8 cellular contexts compared by ENCODE assay signal in genomic region chr11:119149371-119150275, GRCh38. TPM values are rescaled to one million over a fixed set of nuclear protein-coding genes. Genes with fewer than 3 reads are reported as not detected.
DNase-seq lines count a peak whose midpoint lies in the region; ATAC-seq and TF ChIP-seq lines count a peak whose summit lies in the region.

No MANE protein-coding gene starts in this region.

- no peaks in the 10 kb centered on the region for H3K9me3 ChIP-seq in CD4-positive, alpha-beta T cell (ENCODE audit: control insufficient read depth, low read length)
- H3K9me3 ChIP-seq in effector memory CD4-positive, alpha-beta T cell (ENCODE audit: control insufficient read depth, low read length), result no peaks in the 10 kb centered on the region

- H3K4me1 Mint-ChIP-seq in CD4-positive, alpha-beta T cell (ENCODE audit: low read depth), result peaks cover 18% of the 10 kb centered on the region
- peaks cover 10% of the 10 kb centered on the region for H3K4me1 Mint-ChIP-seq in nephron

- CTCF ChIA-PET in CD4-positive, alpha-beta T cell (lab: Charles Lee), result no interaction called here

- no peak overlapping the region for H3K27ac Mint-ChIP-seq in CD4-positive, alpha-beta T cell
- no peak overlapping the region for H3K27ac Mint-ChIP-seq in nephron

- TF ChIP-seq CTCF in CD4-positive, alpha-beta T cell (IDR thresholded peaks at IDR 0.05), result no peak
- TF ChIP-seq CTCF in nephron (IDR thresholded peaks at IDR 0.05; ENCODE audit: unreplicated experiment in 3 of 3) (no peak), GM13976 (IDR thresholded peaks at IDR 0.05; ENCODE audit: borderline replicate concordance, control extremely low read depth, extremely low read depth, insufficient read depth, missing control alignments) (no peak)

- H3K27ac ChIP-seq in CD4-positive, alpha-beta T cell (ENCODE audit: low read depth, low read length), result no peak overlapping the region
- no peak overlapping the region for H3K27ac ChIP-seq in effector memory CD4-positive, alpha-beta T cell (ENCODE audit: insufficient read depth, low read length, poor library complexity, severe bottlenecking)

- peaks cover 55% of the 10 kb centered on the region for H3K27me3 Mint-ChIP-seq in CD4-positive, alpha-beta T cell
- H3K27me3 Mint-ChIP-seq in nephron (ENCODE audit: low read depth), result peaks cover 70% of the 10 kb centered on the region

- in situ Hi-C loops in GM13976 (cut with MboI; ENCODE audit: low sequenced_read_pairs, unreplicated experiment), result no loop called here

- peaks cover 12% of the 10 kb centered on the region for H3K4me1 ChIP-seq in effector memory CD4-positive, alpha-beta T cell (ENCODE audit: control insufficient read depth, insufficient read depth, low read length, poor library complexity, severe bottlenecking)

- peak overlapping the region; percentile 67 for H3K4me3 ChIP-seq in effector memory CD4-positive, alpha-beta T cell (ENCODE audit: insufficient read depth, low read depth, low read length, poor library complexity, severe bottlenecking)

- peak in 1 of 10 experiments; percentile 5 for DNase-seq in CD4-positive, alpha-beta T cell
- DNase-seq in NCI-H128 (lab: John Stamatoyannopoulos, UW; ENCODE audit: unreplicated experiment) (peak; percentile 1), NCI-H187 (lab: John Stamatoyannopoulos, UW) (no peak), GM13976 (ENCODE audit: low spot score) (no peak)
- DNase-seq in effector memory CD4-positive, alpha-beta T cell, result no peak

- POLR2A ChIA-PET in CD4-positive, alpha-beta T cell (lab: Charles Lee), result interaction anchor here (1.2 to 2.5 kb wide), 2 partner anchors 34 to 47 kb away, joined by 3 to 8 read pairs; no protein-coding TSS in a partner anchor

- intact Hi-C loops in CD4-positive, alpha-beta T cell (cut with DNase I, micrococcal nuclease), result no loop called here

- no peaks in the 10 kb centered on the region for H3K36me3 Mint-ChIP-seq in CD4-positive, alpha-beta T cell (ENCODE audit: low read depth)
- no peaks in the 10 kb centered on the region for H3K36me3 Mint-ChIP-seq in nephron (ENCODE audit: low read depth)

- H3K9me3 Mint-ChIP-seq in CD4-positive, alpha-beta T cell, result no peaks in the 10 kb centered on the region
- H3K9me3 Mint-ChIP-seq in nephron, result no peaks in the 10 kb centered on the region

- no peaks in the 10 kb centered on the region for H3K36me3 ChIP-seq in effector memory CD4-positive, alpha-beta T cell (ENCODE audit: control insufficient read depth, insufficient read depth, low read length)

- peak overlapping the region; percentile 58 for H3K4me3 Mint-ChIP-seq in CD4-positive, alpha-beta T cell
- peak overlapping the region; percentile 75 to 84 (median 78) for H3K4me3 Mint-ChIP-seq in nephron

- peak; percentile 43 for ATAC-seq in CD4-positive, alpha-beta T cell (ENCODE audit: poor library complexity)
- ATAC-seq in HG02610 (IDR thresholded peaks at IDR 0.05; ENCODE audit: unreplicated experiment) (no peak), HG02678 (IDR thresholded peaks at IDR 0.05; ENCODE audit: unreplicated experiment) (no peak)

- peaks cover 25% of the 10 kb centered on the region for H3K27me3 ChIP-seq in CD4-positive, alpha-beta T cell (ENCODE audit: control insufficient read depth, insufficient read depth, low read length)
- peaks cover 14% of the 10 kb centered on the region for H3K27me3 ChIP-seq in effector memory CD4-positive, alpha-beta T cell (replicated peaks; ENCODE audit: control insufficient read depth, insufficient read depth, low read length, poor library complexity, severe bottlenecking)

RNA-seq across cellular contexts. Expression of gene ABCG4, which starts 0.8 kb away (rescaled TPM):
- under 1 TPM in 1 of 2 experiments, not detected in 1; 0.08 TPM for total RNA-seq in CD4-positive, alpha-beta T cell

RNA-seq across cellular contexts. Expression of gene NLRX1, which starts 18.9 kb away (rescaled TPM):
- 1 to 10 TPM; 4.2 to 5.4 TPM for total RNA-seq in CD4-positive, alpha-beta T cell

RNA-seq across cellular contexts. Expression of gene HINFP, which starts 28.2 kb away (rescaled TPM):
- total RNA-seq in CD4-positive, alpha-beta T cell, result 10 to 100 TPM; 17.6 to 20.5 TPM

RNA-seq across cellular contexts. Expression of gene NHERF4, which starts 35.7 kb away (rescaled TPM):
- under 1 TPM; 0.59 to 0.63 TPM for total RNA-seq in CD4-positive, alpha-beta T cell

RNA-seq across cellular contexts. Expression of gene C2CD2L, which starts 42.5 kb away (rescaled TPM):
- total RNA-seq in CD4-positive, alpha-beta T cell, result 10 to 100 TPM; 16.0 to 16.2 TPM
